ENCODE assay signal across 1 cellular context in the genomic region with DNA sequence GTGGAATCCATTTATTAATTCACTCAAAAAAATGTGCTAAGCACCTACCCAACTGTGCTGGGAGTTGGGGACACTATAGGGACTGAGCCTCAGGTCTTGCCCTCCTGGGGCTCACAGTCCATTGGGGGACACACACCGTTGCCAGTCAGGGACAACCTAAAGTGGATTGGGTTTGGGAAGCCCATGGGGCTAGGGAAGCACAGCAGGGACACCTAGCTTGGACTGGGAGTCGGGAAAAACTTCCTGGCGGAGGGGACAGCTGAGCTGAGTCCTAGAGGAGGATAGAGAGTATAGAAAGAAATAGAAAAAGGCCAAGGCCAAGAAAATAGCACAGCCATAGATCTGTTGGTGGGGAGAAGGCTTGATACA.
TF ChIP-seq lines count a peak whose summit lies in the region.

No MANE protein-coding gene starts in this region.

TF ChIP-seq in SK-N-SH treated with all-trans-retinoic acid at 6 μM for 48 hours, 23 proteins besides CTCF, POLR2A, EP300 and RAD21:
- TF ChIP-seq, protein P1, sequence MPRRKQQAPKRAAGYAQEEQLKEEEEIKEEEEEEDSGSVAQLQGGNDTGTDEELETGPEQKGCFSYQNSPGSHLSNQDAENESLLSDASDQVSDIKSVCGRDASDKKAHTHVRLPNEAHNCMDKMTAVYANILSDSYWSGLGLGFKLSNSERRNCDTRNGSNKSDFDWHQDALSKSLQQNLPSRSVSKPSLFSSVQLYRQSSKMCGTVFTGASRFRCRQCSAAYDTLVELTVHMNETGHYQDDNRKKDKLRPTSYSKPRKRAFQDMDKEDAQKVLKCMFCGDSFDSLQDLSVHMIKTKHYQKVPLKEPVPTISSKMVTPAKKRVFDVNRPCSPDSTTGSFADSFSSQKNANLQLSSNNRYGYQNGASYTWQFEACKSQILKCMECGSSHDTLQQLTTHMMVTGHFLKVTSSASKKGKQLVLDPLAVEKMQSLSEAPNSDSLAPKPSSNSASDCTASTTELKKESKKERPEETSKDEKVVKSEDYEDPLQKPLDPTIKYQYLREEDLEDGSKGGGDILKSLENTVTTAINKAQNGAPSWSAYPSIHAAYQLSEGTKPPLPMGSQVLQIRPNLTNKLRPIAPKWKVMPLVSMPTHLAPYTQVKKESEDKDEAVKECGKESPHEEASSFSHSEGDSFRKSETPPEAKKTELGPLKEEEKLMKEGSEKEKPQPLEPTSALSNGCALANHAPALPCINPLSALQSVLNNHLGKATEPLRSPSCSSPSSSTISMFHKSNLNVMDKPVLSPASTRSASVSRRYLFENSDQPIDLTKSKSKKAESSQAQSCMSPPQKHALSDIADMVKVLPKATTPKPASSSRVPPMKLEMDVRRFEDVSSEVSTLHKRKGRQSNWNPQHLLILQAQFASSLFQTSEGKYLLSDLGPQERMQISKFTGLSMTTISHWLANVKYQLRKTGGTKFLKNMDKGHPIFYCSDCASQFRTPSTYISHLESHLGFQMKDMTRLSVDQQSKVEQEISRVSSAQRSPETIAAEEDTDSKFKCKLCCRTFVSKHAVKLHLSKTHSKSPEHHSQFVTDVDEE (CRISPR knock-in tag; IDR thresholded peaks at IDR 0.05) = no peak
- TF ChIP-seq, protein P2, sequence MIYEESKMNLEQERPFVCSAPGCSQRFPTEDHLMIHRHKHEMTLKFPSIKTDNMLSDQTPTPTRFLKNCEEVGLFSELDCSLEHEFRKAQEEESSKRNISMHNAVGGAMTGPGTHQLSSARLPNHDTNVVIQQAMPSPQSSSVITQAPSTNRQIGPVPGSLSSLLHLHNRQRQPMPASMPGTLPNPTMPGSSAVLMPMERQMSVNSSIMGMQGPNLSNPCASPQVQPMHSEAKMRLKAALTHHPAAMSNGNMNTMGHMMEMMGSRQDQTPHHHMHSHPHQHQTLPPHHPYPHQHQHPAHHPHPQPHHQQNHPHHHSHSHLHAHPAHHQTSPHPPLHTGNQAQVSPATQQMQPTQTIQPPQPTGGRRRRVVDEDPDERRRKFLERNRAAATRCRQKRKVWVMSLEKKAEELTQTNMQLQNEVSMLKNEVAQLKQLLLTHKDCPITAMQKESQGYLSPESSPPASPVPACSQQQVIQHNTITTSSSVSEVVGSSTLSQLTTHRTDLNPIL (CRISPR knock-in tag; IDR thresholded peaks at IDR 0.05; ENCODE audit: low read depth) = no peak
- TF ChIP-seq, protein P3, sequence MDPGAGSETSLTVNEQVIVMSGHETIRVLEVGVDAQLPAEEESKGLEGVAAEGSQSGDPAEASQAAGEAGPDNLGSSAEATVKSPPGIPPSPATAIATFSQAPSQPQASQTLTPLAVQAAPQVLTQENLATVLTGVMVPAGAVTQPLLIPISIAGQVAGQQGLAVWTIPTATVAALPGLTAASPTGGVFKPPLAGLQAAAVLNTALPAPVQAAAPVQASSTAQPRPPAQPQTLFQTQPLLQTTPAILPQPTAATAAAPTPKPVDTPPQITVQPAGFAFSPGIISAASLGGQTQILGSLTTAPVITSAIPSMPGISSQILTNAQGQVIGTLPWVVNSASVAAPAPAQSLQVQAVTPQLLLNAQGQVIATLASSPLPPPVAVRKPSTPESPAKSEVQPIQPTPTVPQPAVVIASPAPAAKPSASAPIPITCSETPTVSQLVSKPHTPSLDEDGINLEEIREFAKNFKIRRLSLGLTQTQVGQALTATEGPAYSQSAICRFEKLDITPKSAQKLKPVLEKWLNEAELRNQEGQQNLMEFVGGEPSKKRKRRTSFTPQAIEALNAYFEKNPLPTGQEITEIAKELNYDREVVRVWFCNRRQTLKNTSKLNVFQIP (CRISPR knock-in tag; IDR thresholded peaks at IDR 0.05; ENCODE audit: borderline replicate concordance, low read depth) = no peak
- TF ChIP-seq, protein P4, sequence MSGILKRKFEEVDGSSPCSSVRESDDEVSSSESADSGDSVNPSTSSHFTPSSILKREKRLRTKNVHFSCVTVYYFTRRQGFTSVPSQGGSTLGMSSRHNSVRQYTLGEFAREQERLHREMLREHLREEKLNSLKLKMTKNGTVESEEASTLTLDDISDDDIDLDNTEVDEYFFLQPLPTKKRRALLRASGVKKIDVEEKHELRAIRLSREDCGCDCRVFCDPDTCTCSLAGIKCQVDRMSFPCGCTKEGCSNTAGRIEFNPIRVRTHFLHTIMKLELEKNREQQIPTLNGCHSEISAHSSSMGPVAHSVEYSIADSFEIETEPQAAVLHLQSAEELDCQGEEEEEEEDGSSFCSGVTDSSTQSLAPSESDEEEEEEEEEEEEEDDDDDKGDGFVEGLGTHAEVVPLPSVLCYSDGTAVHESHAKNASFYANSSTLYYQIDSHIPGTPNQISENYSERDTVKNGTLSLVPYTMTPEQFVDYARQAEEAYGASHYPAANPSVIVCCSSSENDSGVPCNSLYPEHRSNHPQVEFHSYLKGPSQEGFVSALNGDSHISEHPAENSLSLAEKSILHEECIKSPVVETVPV (CRISPR knock-in tag; IDR thresholded peaks at IDR 0.05) = no peak
- TF ChIP-seq ZC3H10 (CRISPR knock-in tag; IDR thresholded peaks at IDR 0.05) (no peak), ZNF565 (CRISPR knock-in tag; conservative IDR thresholded peaks at IDR 0.05; ENCODE audit: low read depth) (no peak), ISL1 (CRISPR knock-in tag; IDR thresholded peaks at IDR 0.05) (no peak), ZNF70 (CRISPR knock-in tag; IDR thresholded peaks at IDR 0.05) (no peak), CSDC2 (CRISPR knock-in tag; IDR thresholded peaks at IDR 0.05) (no peak), OSR1 (CRISPR knock-in tag; IDR thresholded peaks at IDR 0.05) (no peak), ZFP3 (CRISPR knock-in tag; IDR thresholded peaks at IDR 0.05) (no peak), RARB (CRISPR knock-in tag; IDR thresholded peaks at IDR 0.05) (no peak), PPARA (CRISPR knock-in tag; IDR thresholded peaks at IDR 0.05; ENCODE audit: borderline replicate concordance) (no peak), ZFP30 (CRISPR knock-in tag; IDR thresholded peaks at IDR 0.05) (no peak), BACH2 (CRISPR knock-in tag; IDR thresholded peaks at IDR 0.05; ENCODE audit: borderline replicate concordance) (no peak), GLIS3 (CRISPR knock-in tag; IDR thresholded peaks at IDR 0.05) (no peak)
